ENCODE assay signal across 1 cellular context in the genomic region with DNA sequence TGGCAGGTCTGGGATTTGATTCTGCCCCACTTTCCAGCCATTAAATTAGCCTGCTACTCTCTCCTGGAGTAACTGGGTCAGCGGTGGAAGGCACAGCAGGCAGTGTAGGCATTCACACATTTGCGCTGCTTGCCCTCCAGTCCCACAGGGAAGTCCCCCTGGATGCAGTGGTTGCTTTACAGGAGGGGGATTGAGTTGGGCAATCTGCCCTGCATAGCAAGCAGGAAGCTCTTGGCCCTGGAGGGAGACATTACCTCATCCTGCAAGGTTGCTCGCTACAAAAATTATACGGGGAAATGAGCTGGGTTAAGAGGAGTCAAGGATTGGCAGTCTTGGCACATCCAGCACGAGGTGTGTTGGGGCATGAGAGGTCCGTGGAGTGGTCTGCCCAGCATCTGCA.
TF ChIP-seq lines count a peak whose summit lies in the region.

No MANE protein-coding gene starts in this region.

TF ChIP-seq in IMR-90, 13 proteins besides CTCF, POLR2A, EP300 and RAD21 (continued from another document):
- TF ChIP-seq, protein P1, sequence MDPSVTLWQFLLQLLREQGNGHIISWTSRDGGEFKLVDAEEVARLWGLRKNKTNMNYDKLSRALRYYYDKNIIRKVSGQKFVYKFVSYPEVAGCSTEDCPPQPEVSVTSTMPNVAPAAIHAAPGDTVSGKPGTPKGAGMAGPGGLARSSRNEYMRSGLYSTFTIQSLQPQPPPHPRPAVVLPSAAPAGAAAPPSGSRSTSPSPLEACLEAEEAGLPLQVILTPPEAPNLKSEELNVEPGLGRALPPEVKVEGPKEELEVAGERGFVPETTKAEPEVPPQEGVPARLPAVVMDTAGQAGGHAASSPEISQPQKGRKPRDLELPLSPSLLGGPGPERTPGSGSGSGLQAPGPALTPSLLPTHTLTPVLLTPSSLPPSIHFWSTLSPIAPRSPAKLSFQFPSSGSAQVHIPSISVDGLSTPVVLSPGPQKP (IDR thresholded peaks at IDR 0.05; ENCODE audit: borderline replicate concordance, low read depth, low read length): no peak
- TF ChIP-seq MXI1 (IDR thresholded peaks at IDR 0.05; ENCODE audit: borderline replicate concordance, low read depth, low read length): no peak
- TF ChIP-seq CEBPB (IDR thresholded peaks at IDR 0.05; ENCODE audit: low read depth, low read length): peak; percentile 35; the same call in 1 of the 2 replicates
- no peak for TF ChIP-seq RFX5 (IDR thresholded peaks at IDR 0.05; ENCODE audit: low read depth, low read length)
- TF ChIP-seq FOS (IDR thresholded peaks at IDR 0.05; ENCODE audit: low read depth, low read length): no peak
TF ChIP-seq in IMR-90: peak in this region for 1.
